Comparison of ENCODE assay signal across 29 cellular contexts in genomic region chr10:113528876-113529275, GRCh38. TPM values are rescaled to one million over a fixed set of nuclear protein-coding genes. Genes with fewer than 3 reads are reported as not detected.
"Had no signal": no experiment of that assay in that cellular context is flagged by ENCODE, and none has a peak within 500 bp of the region (broad histone marks: within the 10 kb centered on the region; RNA-seq: fewer than 3 reads in every experiment).

No MANE protein-coding gene starts in this region.

- H3K4me3 ChIP-seq: adrenal gland, SJCRH30 had no signal

- DNase-seq: activated CD4-positive, alpha-beta T cell treated with anti-CD3 and anti-CD28 coated beads for 48 hours; activated CD4-positive, alpha-beta T cell treated with anti-CD3 and anti-CD28 coated beads, Interleukin-2, amount 50 U/mL, for 4 hours; activated CD4-positive, CD25-positive, alpha-beta regulatory T cell treated with anti-CD3 and anti-CD28 coated beads, Interleukin-2, amount 50 U/mL, for 72 hours; activated CD8-positive, alpha-beta T cell treated with anti-CD3 and anti-CD28 coated beads, Interleukin-2, amount 10 ng/mL, durations not matched to agents 7 days and 5 days; activated gamma-delta T cell treated with Interleukin-2 at 50 U/mL for 16 hours; activated naive CD4-positive, alpha-beta T cell treated with anti-CD3 and anti-CD28 coated beads, Interleukin-2, amount 50 U/mL, for 16 hours; activated naive CD8-positive, alpha-beta T cell treated with anti-CD3 and anti-CD28 coated beads, Interleukin-2, amount 10 ng/mL, durations not matched to agents 7 days and 5 days; activated T-cell treated with anti-CD3 and anti-CD28 coated beads, Interleukin-2, amount 50 U/mL, for 72 hours; adrenal gland; anterior cingulate cortex; MV-4-11; NCI-H1092 treated with DMSO at 0.1 percent for 48 hours; NCI-H1436; NCI-H1694 treated with DMSO at 0.1 percent for 48 hours; NCI-H2081; NCI-H446; NCI-H524; NCI-H748 treated with DMSO at 0.1 percent for 48 hours; SJCRH30; SK-N-SH; T-helper 1 cell had no signal

- H3K27me3 ChIP-seq: adrenal gland, SJCRH30 had no signal

- H3K36me3 ChIP-seq: adrenal gland, SJCRH30 had no signal

- H3K9me3 ChIP-seq: adrenal gland, SJCRH30, SK-N-SH had no signal

- H3K4me1 ChIP-seq: adrenal gland, SJCRH30 had no signal

- H3K4me2 ChIP-seq: KMS-11, SK-N-SH had no signal

- H3K9ac ChIP-seq: KMS-11, SK-N-SH had no signal

- H3K27ac ChIP-seq: adrenal gland, KMS-11, SJCRH30 had no signal

- ATAC-seq: activated CD8-positive, alpha-beta T cell treated with anti-CD3 and anti-CD28 coated beads, Interleukin-2, amount 10 ng/mL, durations not matched to agents 7 days and 5 days; activated T-cell treated with anti-CD3 and anti-CD28 coated beads, Interleukin-2, amount 50 U/mL, for 72 hours; WTC11 had no signal

RNA-seq across cellular contexts. Expression of gene HABP2, which starts 24.0 kb away (rescaled TPM):
- total RNA-seq: activated CD8-positive, alpha-beta T cell treated with anti-CD3 and anti-CD28 coated beads, Interleukin-2, amount 10 ng/mL, durations not matched to agents 7 days and 5 days; activated naive CD8-positive, alpha-beta T cell treated with anti-CD3 and anti-CD28 coated beads, Interleukin-2, amount 10 ng/mL, durations not matched to agents 7 days and 5 days; activated T-cell treated with anti-CD3 and anti-CD28 coated beads, Interleukin-2, amount 50 U/mL, for 72 hours; activated T-helper 2 cell treated with anti-CD3 and anti-CD28 coated beads, Interferon-gamma antibody, Interleukin-2, Interleukin-4, amounts not matched to agents 10 μg/mL and 5 μg/mL and 100 μg/mL, durations not matched to agents 14 hours and 24 hours and 36 hours; cerebellum; MCF 10A; OCI-LY7; RPMI7951; SJCRH30; T-helper 2 cell treated with Interferon-gamma antibody and Interleukin-4, amounts not matched to agents 100 ng/mL and 5 ng/mL, for 36 hours had no signal
- polyA plus RNA-seq: SK-N-SH had no signal
